ENCODE assay signal across 12 cellular contexts in the genomic region with DNA sequence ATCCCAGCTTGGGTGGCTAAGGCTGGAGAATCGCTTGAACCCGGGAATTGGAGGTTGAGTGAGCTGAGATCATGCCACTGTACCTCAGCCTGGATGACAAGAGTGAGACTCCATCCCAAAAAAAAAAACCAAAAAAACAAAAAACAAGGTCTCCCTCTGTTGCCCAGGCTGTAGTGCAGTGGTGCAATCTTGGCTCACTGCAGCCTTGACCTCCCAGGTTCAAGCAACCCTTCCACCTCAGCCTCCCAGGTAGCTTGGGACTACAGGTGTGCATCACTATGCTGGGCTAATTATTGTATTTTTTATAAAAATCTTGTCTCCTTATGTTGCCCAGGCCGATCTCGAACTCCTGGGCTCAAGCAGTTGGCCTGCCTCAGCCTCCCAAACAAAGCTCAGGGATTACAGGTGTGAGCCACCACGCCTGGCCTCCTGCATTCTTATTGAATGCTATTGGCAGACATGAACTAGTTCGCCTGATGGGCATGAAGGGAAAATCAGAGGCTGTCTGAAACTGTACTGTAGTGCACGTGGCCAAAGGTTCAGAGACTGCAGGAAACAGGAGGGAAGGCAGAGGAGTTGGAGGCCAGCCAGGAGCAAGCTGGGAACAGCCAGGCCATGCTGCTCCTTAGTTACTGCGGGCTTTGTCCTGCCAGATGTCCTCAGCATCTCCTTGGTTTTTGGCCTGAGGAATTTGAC. TPM values are rescaled to one million over a fixed set of nuclear protein-coding genes. Genes with fewer than 3 reads are reported as not detected.
DNase-seq lines count a peak whose midpoint lies in the region; ATAC-seq lines count a peak whose summit lies in the region.
"Had no signal": no experiment of that assay in that cellular context is flagged by ENCODE, and none has a peak within 500 bp of the region (broad histone marks: within the 10 kb centered on the region; RNA-seq: fewer than 3 reads in every experiment).

No MANE protein-coding gene starts in this region.

- H3K27me3 ChIP-seq in H7 (ENCODE audit: control insufficient read depth, insufficient read depth, low read length): no peaks in the 10 kb centered on the region
- H3K27me3 ChIP-seq: neutrophil had no signal

- no peaks in the 10 kb centered on the region for H3K36me3 ChIP-seq in H7 (replicated peaks; ENCODE audit: control insufficient read depth, insufficient read depth, low read length)
- H3K36me3 ChIP-seq: neutrophil had no signal

- no peak overlapping the region for H3K4me3 ChIP-seq in H7 (ENCODE audit: insufficient read depth, low read depth, low read length)

- DNase-seq in DMS 273 treated with DMSO at 0.1 percent for 48 hours (lab: John Stamatoyannopoulos, UW): peak; percentile 79
- DNase-seq in NCI-H2171 (lab: John Stamatoyannopoulos, UW): peak; percentile 57
- peak; percentile 85 for DNase-seq in dermis blood vessel endothelial cell
- peak; percentile 55 for DNase-seq in midbrain (lab: John Stamatoyannopoulos, UW)
- DNase-seq in H7: no peak
- no peak for DNase-seq in activated naive CD4-positive, alpha-beta T cell treated with Interleukin-2 at 50 U/mL for 16 hours
- no peak for DNase-seq in stimulated activated CD4-positive, alpha-beta T cell treated with anti-CD3 and anti-CD28 coated beads, Interleukin-15, amount 100 ng/mL, for 24 hours
- DNase-seq: activated CD4-positive, alpha-beta T cell treated with anti-CD3 and anti-CD28 coated beads, Interleukin-2, amount 10 ng/mL, durations not matched to agents 24 days and 14 days; activated naive CD4-positive, alpha-beta T cell; SHP77 had no signal

- ATAC-seq in HG02981 (IDR thresholded peaks at IDR 0.05; ENCODE audit: unreplicated experiment): no peak

RNA-seq across cellular contexts. Expression of gene ASXL2, which starts 16.0 kb away (rescaled TPM):
- total RNA-seq in dermis blood vessel endothelial cell: 7.3 and 11.7 TPM in 2 replicates
- total RNA-seq in H7 (2014; rRNA removed; shearing (Covaris generic)): 9.4 and 10.0 TPM in 2 replicates

Comparison
In these comparisons a context has a peak if more than half of its experiments do, and no peak if none do; other contexts are left out.
1. DNase-seq: peak in DMS 273 treated with DMSO at 0.1 percent for 48 hours (single experiment), NCI-H2171 (single experiment), dermis blood vessel endothelial cell (single experiment) and midbrain (single experiment); none in H7 (single experiment), activated naive CD4-positive, alpha-beta T cell treated with Interleukin-2 at 50 U/mL for 16 hours (single experiment) and stimulated activated CD4-positive, alpha-beta T cell treated with anti-CD3 and anti-CD28 coated beads, Interleukin-15, amount 100 ng/mL, for 24 hours (single experiment).